8 cellular contexts compared by ENCODE assay signal in genomic region chr17:46212634-46213435, GRCh38. TPM values are rescaled to one million over a fixed set of nuclear protein-coding genes. Genes with fewer than 3 reads are reported as not detected.
DNase-seq lines count a peak whose midpoint lies in the region; ATAC-seq, FAIRE-seq and TF ChIP-seq lines count a peak whose summit lies in the region.

No MANE protein-coding gene starts in this region.

- H3K4me2 ChIP-seq in GM23248 (ENCODE audit: unreplicated experiment), result no peak overlapping the region
- H3K4me2 ChIP-seq in H1 (ENCODE audit: insufficient read depth in 1 of 2, low read depth in 2 of 2, low read length in 2 of 2), result no peak overlapping the region

- H3K79me2 ChIP-seq in GM23248 (ENCODE audit: insufficient read depth) (peaks cover 84% of the 10 kb centered on the region), H1 (ENCODE audit: control insufficient read depth in 1 of 2, insufficient read depth in 2 of 2, low read length in 2 of 2) (peaks cover 9 to 75% of the 10 kb centered on the region in 2 experiments)

- no peak overlapping the region for H2BK120ac ChIP-seq in H1 (replicated peaks; ENCODE audit: low read depth, low read length)

- no peak overlapping the region for H2BK5ac ChIP-seq in H1 (ENCODE audit: low read depth, low read length)

- POLR2A ChIA-PET in activated CD4-positive, alpha-beta T cell treated with anti-CD3 and anti-CD28 coated beads, Interleukin-2, amount 10 ng/mL, durations not matched to agents 7 days and 5 days (lab: Charles Lee), result no interaction called here
- POLR2A ChIA-PET in H1 (lab: Charles Lee; ENCODE audit: partially characterized antibody), result interaction anchor here (0.7 to 2.2 kb wide), 5 partner anchors 13 to 634 kb away, joined by 3 to 7 read pairs (median 4); partner anchors contain the start of gene KANSL1

- H4K20me1 ChIP-seq in GM23248 (ENCODE audit: insufficient read depth), result peaks cover 9% of the 10 kb centered on the region
- peaks cover 7 to 15% of the 10 kb centered on the region in 2 experiments for H4K20me1 ChIP-seq in H1 (replicated peaks in 1 of 2; ENCODE audit: control insufficient read depth in 1 of 2, insufficient read depth in 2 of 2, low read length in 2 of 2)

- H3K27me3 ChIP-seq in GM23248 (replicated peaks; ENCODE audit: insufficient read depth) (no peaks in the 10 kb centered on the region), H1 (replicated peaks in 1 of 4; ENCODE audit: control insufficient read depth in 3 of 4, extremely low read depth in 1 of 4, insufficient read depth in 3 of 4, low read length in 3 of 4) (no peaks in the 10 kb centered on the region), suprapubic skin (no peaks in the 10 kb centered on the region)

- H3K4ac ChIP-seq in H1 (replicated peaks; ENCODE audit: insufficient read length, low read depth, low read length), result no peak overlapping the region

- peaks cover 18% of the 10 kb centered on the region for H3K79me1 ChIP-seq in H1 (ENCODE audit: low read depth, low read length)

- ATAC-seq in GM19351 (IDR thresholded peaks at IDR 0.05; ENCODE audit: unreplicated experiment), result no peak

- H4K91ac ChIP-seq in H1 (replicated peaks; ENCODE audit: insufficient read length, low read length), result no peak overlapping the region

- H2BK15ac ChIP-seq in H1 (ENCODE audit: low read length), result no peak overlapping the region

- H3K9me3 ChIP-seq in GM23248 (ENCODE audit: low read depth) (no peaks in the 10 kb centered on the region), H1 (ENCODE audit: insufficient read depth in 2 of 2, low read depth in 1 of 2, low read length in 1 of 2) (no peaks in the 10 kb centered on the region), suprapubic skin (no peaks in the 10 kb centered on the region)

- H2AFZ ChIP-seq in GM23248 (peak overlapping the region; percentile 36), H1 (ENCODE audit: low read length) (no peak overlapping the region)

- H3K9me3 Mint-ChIP-seq in activated CD4-positive, alpha-beta T cell treated with anti-CD3 and anti-CD28 coated beads, Interleukin-2, amount 10 ng/mL, durations not matched to agents 7 days and 5 days, result no peaks in the 10 kb centered on the region

- H3K27ac ChIP-seq in GM23248 (no peak overlapping the region), H1 (ENCODE audit: low read depth, low read length) (no peak overlapping the region), suprapubic skin (no peak overlapping the region)

- no peak overlapping the region; the same call in 1 of the 2 replicates for H3K18ac ChIP-seq in H1 (ENCODE audit: extremely low read depth, low read length)

- peak; percentile 63 for FAIRE-seq in H1 (lab: Jason Lieb, UNC)

- TF ChIP-seq POLR2A in H1 (IDR thresholded peaks at IDR 0.05; ENCODE audit: control extremely low read depth in 1 of 2, low read depth in 2 of 2, low read length in 2 of 2) (no peak), suprapubic skin (IDR thresholded peaks at IDR 0.05) (no peak)

- CTCF ChIA-PET in activated CD4-positive, alpha-beta T cell treated with anti-CD3 and anti-CD28 coated beads, Interleukin-2, amount 10 ng/mL, durations not matched to agents 7 days and 5 days (lab: Charles Lee), result interaction anchor here (0.6 to 3.0 kb wide), 14 partner anchors 9 to 622 kb away, joined by 3 to 28 read pairs (median 4); partner anchors contain the start of gene KANSL1
- CTCF ChIA-PET in H1 (lab: Charles Lee; ENCODE audit: partially characterized antibody), result interaction anchor here (0.5 to 6.0 kb wide), 30 partner anchors 8 to 220 kb away, joined by 3 to 84 read pairs (median 4); partner anchors contain the start of gene KANSL1

- H3K27ac Mint-ChIP-seq in activated CD4-positive, alpha-beta T cell treated with anti-CD3 and anti-CD28 coated beads, Interleukin-2, amount 10 ng/mL, durations not matched to agents 7 days and 5 days, result no peak overlapping the region

- no peak overlapping the region for H3K23ac ChIP-seq in H1 (ENCODE audit: insufficient read length)

- TF ChIP-seq RAD21 in H1 (IDR thresholded peaks at IDR 0.05 in 1 of 2, conservative IDR thresholded peaks at IDR 0.05 in 1 of 2; ENCODE audit: low read depth in 2 of 2, low read length in 2 of 2), result peak; percentile 75 to 79

- H3K9ac ChIP-seq in GM23248 (peak overlapping the region; percentile 23; the same call in 1 of the 2 replicates), H1 (replicated peaks in 1 of 4; ENCODE audit: extremely low read depth in 1 of 4, low read depth in 3 of 4, low read length in 3 of 4) (no peak overlapping the region)

- H2AK5ac ChIP-seq in H1 (ENCODE audit: low read depth, low read length), result no peak overlapping the region

- no peak overlapping the region for H2BK12ac ChIP-seq in H1 (ENCODE audit: low read depth, low read length)

- in situ Hi-C loops in GM23248 (cut with MboI), result loop anchor here (10.0 kb wide), 2 partner anchors 178 to 208 kb away; no protein-coding TSS in a partner anchor

- no peak overlapping the region for H2BK20ac ChIP-seq in H1 (ENCODE audit: low read length)

- no peak overlapping the region for H4K8ac ChIP-seq in H1 (ENCODE audit: extremely low read depth, insufficient read depth, low read length)

- no peak overlapping the region for H4K5ac ChIP-seq in H1 (ENCODE audit: insufficient read length, low read depth, low read length)

- TF ChIP-seq EP300 in H1 (IDR thresholded peaks at IDR 0.05; ENCODE audit: borderline replicate concordance in 1 of 2, low read depth in 2 of 2, low read length in 2 of 2), result no peak
- no peak for TF ChIP-seq EP300 in suprapubic skin (IDR thresholded peaks at IDR 0.05)

- WGBS in GM23248 (ENCODE audit: low coverage in 1 of 2, low lambda C conversion rate in 2 of 2, missing lambda C conversion rate in 2 of 2), 2 experiments, result 36 to 37% methylated on average over 11 of the region's 11 CpGs
- 75% methylated on average over 11 of the region's 11 CpGs; no CpG with 5 or more reads in 1 of the 2 experiments for WGBS in H1 (ENCODE audit: extremely low coverage in 1 of 2, insufficient coverage in 1 of 2, insufficient read length in 1 of 2, insufficient replicate concordance in 2 of 2, low coverage in 1 of 2, low lambda C conversion rate in 2 of 2, missing lambda C conversion rate in 1 of 2), 2 experiments
- 42% methylated on average over 11 of the region's 11 CpGs for WGBS in suprapubic skin

- H3K4me3 Mint-ChIP-seq in activated CD4-positive, alpha-beta T cell treated with anti-CD3 and anti-CD28 coated beads, Interleukin-2, amount 10 ng/mL, durations not matched to agents 7 days and 5 days, result no peak overlapping the region

- peak; percentile 58 for DNase-seq in AG09319 (ENCODE audit: extremely low read depth, low read depth)
- DNase-seq in GM23248, result peak; percentile 93
- peak; percentile 83 for DNase-seq in NCI-H510A treated with DMSO at 0.1 percent for 48 hours (lab: John Stamatoyannopoulos, UW)
- peak; percentile 69 for DNase-seq in activated CD4-positive, alpha-beta T cell treated with anti-CD3 and anti-CD28 coated beads, Interleukin-2, amount 10 ng/mL, durations not matched to agents 7 days and 5 days
- DNase-seq in H1 (ENCODE audit: low read depth in 1 of 2, low spot score in 2 of 2), result no peak
- DNase-seq in midbrain (lab: John Stamatoyannopoulos, UW), result peak; percentile 84
- no peak for DNase-seq in suprapubic skin (ENCODE audit: low spot score in 2 of 2)

- peaks cover 23% of the 10 kb centered on the region for H3K4me1 Mint-ChIP-seq in activated CD4-positive, alpha-beta T cell treated with anti-CD3 and anti-CD28 coated beads, Interleukin-2, amount 10 ng/mL, durations not matched to agents 7 days and 5 days

- no peak overlapping the region for H3K14ac ChIP-seq in H1 (ENCODE audit: insufficient read length)

- peaks cover 11% of the 10 kb centered on the region; the same call in 1 of the 2 replicates for H3K36me3 ChIP-seq in GM23248 (ENCODE audit: low read depth)
- H3K36me3 ChIP-seq in H1 (ENCODE audit: control insufficient read depth in 2 of 4, insufficient read depth in 4 of 4, low read length in 3 of 4), result peaks cover 0 to 32% (median 12%) of the 10 kb centered on the region in 4 experiments; a peak in 7 of 8 replicates
- H3K36me3 ChIP-seq in suprapubic skin, result peaks cover 5% of the 10 kb centered on the region

- TF ChIP-seq CTCF in AG09319 (IDR thresholded peaks at IDR 0.05; ENCODE audit: low read depth, low read length) (peak; percentile 65), H1 (IDR thresholded peaks at IDR 0.05; ENCODE audit: control extremely low read depth in 1 of 3, insufficient read depth in 1 of 3, low read depth in 1 of 3, low read length in 3 of 3) (peak in 2 of 3 experiments; percentile 88 to 89; a peak in 3 of 4 replicates), suprapubic skin (IDR thresholded peaks at IDR 0.05) (peak; percentile 65 to 90)

- H3K4me3 ChIP-seq in GM23248 (no peak overlapping the region), H1 (ENCODE audit: extremely low read depth in 1 of 4, insufficient read depth in 2 of 4, low read depth in 3 of 4, low read length in 4 of 4) (no peak overlapping the region), suprapubic skin (no peak overlapping the region)

- no peak overlapping the region for H3K56ac ChIP-seq in H1 (replicated peaks; ENCODE audit: insufficient read length, low read depth, low read length)

- H3F3A ChIP-seq in GM23248 (ENCODE audit: insufficient read depth), result peaks cover 10% of the 10 kb centered on the region; the same call in 1 of the 2 replicates

- H3K36me3 Mint-ChIP-seq in activated CD4-positive, alpha-beta T cell treated with anti-CD3 and anti-CD28 coated beads, Interleukin-2, amount 10 ng/mL, durations not matched to agents 7 days and 5 days (ENCODE audit: low read depth), result peaks cover 19% of the 10 kb centered on the region

- H3K9me2 ChIP-seq in GM23248 (ENCODE audit: insufficient read depth), result no peaks in the 10 kb centered on the region

- no peaks in the 10 kb centered on the region for H3K23me2 ChIP-seq in H1 (ENCODE audit: low read depth, low read length)

- no peaks in the 10 kb centered on the region for H3K27me3 Mint-ChIP-seq in activated CD4-positive, alpha-beta T cell treated with anti-CD3 and anti-CD28 coated beads, Interleukin-2, amount 10 ng/mL, durations not matched to agents 7 days and 5 days

- H3K4me1 ChIP-seq in GM23248 (ENCODE audit: insufficient read depth), result 0 out of 2 replicates have a peak, but pooled peaks cover 3% of the 10 kb centered on the region
- no peaks in the 10 kb centered on the region for H3K4me1 ChIP-seq in H1 (replicated peaks in 1 of 4; ENCODE audit: control insufficient read depth in 3 of 4, insufficient read depth in 4 of 4, low read length in 3 of 4)
- H3K4me1 ChIP-seq in suprapubic skin, result peaks cover 3% of the 10 kb centered on the region

RNA-seq across cellular contexts. Expression of gene KANSL1, which starts 19.6 kb away (rescaled TPM):
- 38.2 and 69.0 TPM in 2 replicates for total RNA-seq in GM23248 (2014; rRNA removed; shearing (Covaris generic))
- polyA plus RNA-seq in GM23248 (2016; fragmentation: Nextera tagmentation; extraction: Ambion mirVana) (10.9 and 12.2 TPM in 2 replicates), H1 (2011; rRNA removed) (34.0 and 43.3 TPM in 2 replicates)
- total RNA-seq in activated CD4-positive, alpha-beta T cell treated with anti-CD3 and anti-CD28 coated beads, Interleukin-2, amount 10 ng/mL, durations not matched to agents 7 days and 5 days, result 10 to 100 TPM; 85.7 to 97.7 TPM
- total RNA-seq in H1 (2021; fragmentation: NEBNext Ultra II Directional; extraction: Animal tissue kit (Norgen Biotek cat#: 25700)), result 116 and 128 TPM in 2 replicates
- polyA plus RNA-seq in H1 (2011; cell fraction: cytosol; rRNA removed), result 43.4 TPM
- 91.2 TPM for polyA plus RNA-seq in H1 (2011; cell fraction: nucleus; rRNA removed)
- 42.8 to 47.9 TPM (median 45.5 TPM) in 4 replicates for polyA plus RNA-seq in H1 (2012, experiment 1 of 2)
- polyA plus RNA-seq in H1 (2012, experiment 2 of 2), result 14.3 TPM
- polyA plus RNA-seq in H1 (2013, experiment 1 of 2), result 47.3 TPM
- 41.5 TPM for polyA plus RNA-seq in H1 (2013, experiment 2 of 2)
- 214 and 279 TPM in 2 replicates for polyA minus RNA-seq in H1 (2011; rRNA and poly(A)+ RNA removed)
- 115 TPM for polyA minus RNA-seq in H1 (2011; cell fraction: cytosol; rRNA and poly(A)+ RNA removed)
- polyA minus RNA-seq in H1 (2011; cell fraction: nucleus; rRNA and poly(A)+ RNA removed), result 364 TPM
- total RNA-seq in suprapubic skin, result 100 to 1,000 TPM in 1 of 4 donors, 10 to 100 TPM in 3; 68.2 to 187 (median 79.0) TPM

Comparison
In these comparisons a context has a peak if more than half of its experiments do, and no peak if none do; other contexts are left out.
1. DNase-seq: peak in AG09319 (single experiment), GM23248 (single experiment), NCI-H510A treated with DMSO at 0.1 percent for 48 hours (single experiment), activated CD4-positive, alpha-beta T cell treated with anti-CD3 and anti-CD28 coated beads, Interleukin-2, amount 10 ng/mL, durations not matched to agents 7 days and 5 days (single experiment) and midbrain (single experiment); none in H1 (0 of 2) and suprapubic skin (0 of 2).
2. Peak in every context shown above with its lines, with median percentiles within 50 percentile points of each other: CTCF ChIP-seq.